30 cellular contexts compared by ENCODE assay signal in the genomic region with DNA sequence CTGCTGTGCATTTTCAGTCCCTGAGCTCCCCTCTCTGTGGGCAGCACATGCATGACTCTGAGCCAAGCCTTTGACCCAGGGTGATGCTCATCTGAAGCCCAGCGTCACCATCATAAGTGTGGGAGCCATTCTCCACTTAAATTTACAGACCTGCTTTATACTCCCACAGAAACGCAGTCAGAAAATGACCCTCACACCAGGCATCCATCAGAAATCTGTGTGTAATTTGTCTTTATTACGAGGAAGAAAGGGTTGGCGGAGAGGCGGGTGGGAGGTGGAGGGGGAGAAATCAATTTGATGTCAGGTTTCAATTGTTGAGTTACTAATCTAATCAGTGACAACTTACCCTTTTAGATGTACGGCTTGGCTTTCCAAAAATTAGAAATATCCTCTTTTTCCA.
"Had no signal": no experiment of that assay in that cellular context is flagged by ENCODE, and none has a peak within 500 bp of the region (broad histone marks: within the 10 kb centered on the region; RNA-seq: fewer than 3 reads in every experiment).

No MANE protein-coding gene starts in this region.

- H3K4me2 ChIP-seq: hepatocyte, smooth muscle cell had no signal

- DNase-seq: effector CD8-positive, alpha-beta T cell; endodermal cell; foreskin keratinocyte; heart left ventricle; left cardiac atrium; left ventricle myocardium superior; lower lobe of right lung; naive thymus-derived CD8-positive, alpha-beta T cell; nephron progenitor cell; occipital lobe; ovary; posterior cingulate gyrus; psoas muscle; stimulated activated CD4-positive, alpha-beta T cell treated with anti-CD3 and anti-CD28 coated beads, Interleukin-12 subunit alpha, Interleukin-12 subunit beta, amount 100 ng/mL, for 4 hours; stimulated activated CD4-positive, alpha-beta T cell treated with anti-CD3 and anti-CD28 coated beads, Interleukin-1b, Interleukin-23, amount 100 ng/mL, for 48 hours; stimulated activated CD4-positive, alpha-beta T cell treated with anti-CD3 and anti-CD28 coated beads, Interleukin-4, amount 100 ng/mL, for 1 hour; stimulated activated CD8-positive, alpha-beta memory T cell treated with anti-CD3 and anti-CD28 coated beads, Interleukin-4, amount 100 ng/mL, for 48 hours; stimulated activated naive CD4-positive, alpha-beta T cell; stimulated activated naive CD8-positive, alpha-beta T cell treated with anti-CD3 and anti-CD28 coated beads, Interleukin-15, amount 100 ng/mL, for 72 hours; transverse colon; upper lobe of right lung; uterus had no signal

- H3K9me3 ChIP-seq: gastroesophageal sphincter, heart left ventricle, lower lobe of right lung, ovary, psoas muscle, suprapubic skin, transverse colon, upper lobe of right lung, uterus had no signal

- H2AFZ ChIP-seq: hepatocyte had no signal

- H3K4me1 Mint-ChIP-seq: naive thymus-derived CD8-positive, alpha-beta T cell; stimulated activated naive CD8-positive, alpha-beta T cell treated with anti-CD3 and anti-CD28 coated beads, Interleukin-15, amount 100 ng/mL, for 72 hours had no signal

- H3K4me3 Mint-ChIP-seq: endodermal cell; naive thymus-derived CD8-positive, alpha-beta T cell; nephron progenitor cell; stimulated activated naive CD8-positive, alpha-beta T cell treated with anti-CD3 and anti-CD28 coated beads, Interleukin-15, amount 100 ng/mL, for 72 hours had no signal

- H3K27me3 ChIP-seq: gastroesophageal sphincter, ovary, suprapubic skin, transverse colon, upper lobe of right lung, uterus had no signal

- H3K4me1 ChIP-seq: foreskin keratinocyte, gastroesophageal sphincter, lower lobe of right lung, transverse colon, upper lobe of right lung, uterus had no signal

- H3K27ac Mint-ChIP-seq: endodermal cell; naive thymus-derived CD8-positive, alpha-beta T cell; stimulated activated naive CD8-positive, alpha-beta T cell treated with anti-CD3 and anti-CD28 coated beads, Interleukin-15, amount 100 ng/mL, for 72 hours had no signal

- H3K9me3 Mint-ChIP-seq: endodermal cell; nephron progenitor cell; stimulated activated naive CD8-positive, alpha-beta T cell treated with anti-CD3 and anti-CD28 coated beads, Interleukin-15, amount 100 ng/mL, for 72 hours had no signal

- H3K36me3 ChIP-seq: gastroesophageal sphincter, heart left ventricle, lower lobe of right lung, ovary, suprapubic skin, transverse colon, upper lobe of right lung, uterus had no signal

- H3K27ac ChIP-seq: epithelial cell of prostate, foreskin keratinocyte, gastroesophageal sphincter, heart left ventricle, hepatocyte, lower lobe of right lung, ovary, psoas muscle, suprapubic skin, transverse colon, upper lobe of right lung had no signal

- ATAC-seq: esophagus mucosa; foreskin keratinocyte; heart left ventricle; lower lobe of right lung; naive thymus-derived CD8-positive, alpha-beta T cell; stimulated activated naive CD8-positive, alpha-beta T cell treated with anti-CD3 and anti-CD28 coated beads, Interleukin-15, amount 100 ng/mL, for 72 hours; upper lobe of right lung had no signal

- H3K4me3 ChIP-seq: gastroesophageal sphincter, heart left ventricle, hepatocyte, lower lobe of right lung, ovary, psoas muscle, smooth muscle cell, suprapubic skin, transverse colon, upper lobe of right lung, uterus had no signal

- FAIRE-seq: colon, islet of Langerhans had no signal

- H3K79me2 ChIP-seq: hepatocyte had no signal

- H3K36me3 Mint-ChIP-seq: naive thymus-derived CD8-positive, alpha-beta T cell had no signal
